Comparison of ENCODE assay signal across 8 cellular contexts in the genomic region with DNA sequence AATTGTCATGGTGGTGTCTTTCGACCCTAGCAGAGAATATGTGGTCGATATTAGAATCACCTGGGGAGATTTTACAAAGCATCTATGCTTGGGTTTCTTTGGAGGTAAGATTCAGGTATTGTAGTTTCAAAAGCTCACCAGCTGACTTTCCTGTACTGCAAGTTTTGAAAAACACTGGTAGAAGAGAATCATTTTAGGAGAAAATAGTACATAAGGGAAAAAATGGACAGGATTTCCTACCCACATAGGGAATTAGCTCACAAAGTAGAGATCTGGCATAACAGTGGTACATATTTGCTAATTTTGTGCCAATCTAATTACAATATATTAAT. TPM values are rescaled to one million over a fixed set of nuclear protein-coding genes. Genes with fewer than 3 reads are reported as not detected.
DNase-seq lines count a peak whose midpoint lies in the region; ATAC-seq, FAIRE-seq and TF ChIP-seq lines count a peak whose summit lies in the region.

No MANE protein-coding gene starts in this region.

- H3K27me3 Mint-ChIP-seq in WTC11 (ENCODE audit: low read depth) (peaks cover 4% of the 10 kb centered on the region), glutamatergic neuron (ENCODE audit: unreplicated experiment) (peaks cover 27% of the 10 kb centered on the region)

- H3K9me3 Mint-ChIP-seq in WTC11 (no peaks in the 10 kb centered on the region), glutamatergic neuron (ENCODE audit: unreplicated experiment) (peaks cover 35% of the 10 kb centered on the region)

- H3K4me1 Mint-ChIP-seq in WTC11 (peaks cover 9% of the 10 kb centered on the region; the same call in 1 of the 2 replicates), glutamatergic neuron (ENCODE audit: low read depth, unreplicated experiment) (peaks cover 5% of the 10 kb centered on the region)

- TF ChIP-seq CTCF in heart left ventricle (IDR thresholded peaks at IDR 0.05) (no peak), WTC11 (IDR thresholded peaks at IDR 0.05) (no peak), glutamatergic neuron (IDR thresholded peaks at IDR 0.05; ENCODE audit: partially characterized antibody, unreplicated experiment) (no peak), tibial nerve (IDR thresholded peaks at IDR 0.05) (no peak)

- H3K4me3 ChIP-seq in heart left ventricle (peak overlapping the region in 9 of 12 donors; percentile 20 to 68 (median 58)), tibial nerve (peak overlapping the region in 2 of 4 donors; percentile 52 to 60)

- DNase-seq in heart left ventricle: no peak
- no peak for DNase-seq in left cardiac atrium
- no peak for DNase-seq in WTC11 (ENCODE audit: low spot score)
- DNase-seq in glutamatergic neuron: no peak
- no peak for DNase-seq in tibial nerve (ENCODE audit: low spot score in 2 of 2)
- no peak for DNase-seq in urothelium cell line (ENCODE audit: low spot score)
- no peak for DNase-seq in mesenteric fat pad (ENCODE audit: low spot score)

- H3K36me3 Mint-ChIP-seq in WTC11: peaks cover 3% of the 10 kb centered on the region; the same call in 1 of the 2 replicates
- H3K36me3 Mint-ChIP-seq in glutamatergic neuron (ENCODE audit: unreplicated experiment): peaks cover 5% of the 10 kb centered on the region

- ATAC-seq in heart left ventricle (no peak), left cardiac atrium (no peak), WTC11 (no peak), GM18858 (IDR thresholded peaks at IDR 0.05; ENCODE audit: unreplicated experiment) (no peak)

- 5 to 18% (median 15%) methylated on average over 2 of the region's 2 CpGs for WGBS in heart left ventricle, 4 donors
- 12 to 23% methylated on average over 2 of the region's 2 CpGs for WGBS in tibial nerve, 2 donors

- H3K27ac Mint-ChIP-seq in WTC11 (no peak overlapping the region), glutamatergic neuron (ENCODE audit: unreplicated experiment) (peak overlapping the region; percentile 92)

- no peak for TF ChIP-seq EP300 in tibial nerve (IDR thresholded peaks at IDR 0.05)

- FAIRE-seq in urothelium cell line (lab: Jason Lieb, UNC): no peak

- CTCF ChIA-PET in WTC11 (lab: Charles Lee): interaction anchor here (0.8 to 3.4 kb wide), 7 partner anchors 13 to 250 kb away, joined by 3 to 21 read pairs (median 4); partner anchors contain the start of gene HMGN4

- no peaks in the 10 kb centered on the region for H3K27me3 ChIP-seq in heart left ventricle
- no peaks in the 10 kb centered on the region for H3K27me3 ChIP-seq in tibial nerve

- POLR2A ChIA-PET in WTC11 (lab: Charles Lee): no interaction called here

- no peaks in the 10 kb centered on the region for H3K36me3 ChIP-seq in heart left ventricle
- H3K36me3 ChIP-seq in tibial nerve: no peaks in the 10 kb centered on the region

- H3K4me3 Mint-ChIP-seq in WTC11 (peak overlapping the region; percentile 97), glutamatergic neuron (ENCODE audit: unreplicated experiment) (peak overlapping the region; percentile 99)

- H3K9me3 ChIP-seq in heart left ventricle (no peaks in the 10 kb centered on the region), tibial nerve (no peaks in the 10 kb centered on the region)

- H3K27ac ChIP-seq in heart left ventricle: peak overlapping the region in 1 of 12 donors; percentile 69
- peak overlapping the region in 3 of 4 donors; percentile 68 to 78 (median 70) for H3K27ac ChIP-seq in tibial nerve

- peaks cover 0 to 22% (median 2%) of the 10 kb centered on the region in 12 donors for H3K4me1 ChIP-seq in heart left ventricle
- H3K4me1 ChIP-seq in tibial nerve: peaks cover 0 to 12% (median 5%) of the 10 kb centered on the region in 4 donors

- TF ChIP-seq POLR2A in heart left ventricle (IDR thresholded peaks at IDR 0.05) (no peak), tibial nerve (IDR thresholded peaks at IDR 0.05) (no peak)

- intact Hi-C loops in heart left ventricle (cut with DNase I) (loop anchor here in 3 of 10 donors (2.0 to 10.0 kb wide), 4 partner anchors 15 to 225 kb away; no protein-coding TSS in a partner anchor), left cardiac atrium (cut with DNase I) (loop anchor here in 1 of 2 donors (2.0 kb wide), 1 partner anchor 15 kb away; no protein-coding TSS in a partner anchor)

TF ChIP-seq in WTC11, 78 proteins besides CTCF, POLR2A, EP300 and RAD21 (continues in another document):
- TF ChIP-seq PRRX2 (CRISPR knock-in tag; IDR thresholded peaks at IDR 0.05): no peak
- TF ChIP-seq, protein P1, sequence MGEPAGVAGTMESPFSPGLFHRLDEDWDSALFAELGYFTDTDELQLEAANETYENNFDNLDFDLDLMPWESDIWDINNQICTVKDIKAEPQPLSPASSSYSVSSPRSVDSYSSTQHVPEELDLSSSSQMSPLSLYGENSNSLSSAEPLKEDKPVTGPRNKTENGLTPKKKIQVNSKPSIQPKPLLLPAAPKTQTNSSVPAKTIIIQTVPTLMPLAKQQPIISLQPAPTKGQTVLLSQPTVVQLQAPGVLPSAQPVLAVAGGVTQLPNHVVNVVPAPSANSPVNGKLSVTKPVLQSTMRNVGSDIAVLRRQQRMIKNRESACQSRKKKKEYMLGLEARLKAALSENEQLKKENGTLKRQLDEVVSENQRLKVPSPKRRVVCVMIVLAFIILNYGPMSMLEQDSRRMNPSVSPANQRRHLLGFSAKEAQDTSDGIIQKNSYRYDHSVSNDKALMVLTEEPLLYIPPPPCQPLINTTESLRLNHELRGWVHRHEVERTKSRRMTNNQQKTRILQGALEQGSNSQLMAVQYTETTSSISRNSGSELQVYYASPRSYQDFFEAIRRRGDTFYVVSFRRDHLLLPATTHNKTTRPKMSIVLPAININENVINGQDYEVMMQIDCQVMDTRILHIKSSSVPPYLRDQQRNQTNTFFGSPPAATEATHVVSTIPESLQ (CRISPR knock-in tag; IDR thresholded peaks at IDR 0.05): no peak
- TF ChIP-seq FOXJ3 (CRISPR knock-in tag; IDR thresholded peaks at IDR 0.05; ENCODE audit: borderline replicate concordance): no peak
- TF ChIP-seq PREB (CRISPR knock-in tag; IDR thresholded peaks at IDR 0.05; ENCODE audit: borderline replicate concordance): no peak
- no peak for TF ChIP-seq ZNF512 (CRISPR knock-in tag; IDR thresholded peaks at IDR 0.05; ENCODE audit: borderline replicate concordance)
- no peak for TF ChIP-seq TP53 (CRISPR knock-in tag; IDR thresholded peaks at IDR 0.05)
- TF ChIP-seq HMGA2 (CRISPR knock-in tag; IDR thresholded peaks at IDR 0.05): no peak
- TF ChIP-seq, protein P2, sequence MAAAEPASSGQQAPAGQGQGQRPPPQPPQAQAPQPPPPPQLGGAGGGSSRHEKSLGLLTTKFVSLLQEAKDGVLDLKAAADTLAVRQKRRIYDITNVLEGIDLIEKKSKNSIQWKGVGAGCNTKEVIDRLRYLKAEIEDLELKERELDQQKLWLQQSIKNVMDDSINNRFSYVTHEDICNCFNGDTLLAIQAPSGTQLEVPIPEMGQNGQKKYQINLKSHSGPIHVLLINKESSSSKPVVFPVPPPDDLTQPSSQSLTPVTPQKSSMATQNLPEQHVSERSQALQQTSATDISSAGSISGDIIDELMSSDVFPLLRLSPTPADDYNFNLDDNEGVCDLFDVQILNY (CRISPR knock-in tag; IDR thresholded peaks at IDR 0.05): no peak
- TF ChIP-seq, protein P3, sequence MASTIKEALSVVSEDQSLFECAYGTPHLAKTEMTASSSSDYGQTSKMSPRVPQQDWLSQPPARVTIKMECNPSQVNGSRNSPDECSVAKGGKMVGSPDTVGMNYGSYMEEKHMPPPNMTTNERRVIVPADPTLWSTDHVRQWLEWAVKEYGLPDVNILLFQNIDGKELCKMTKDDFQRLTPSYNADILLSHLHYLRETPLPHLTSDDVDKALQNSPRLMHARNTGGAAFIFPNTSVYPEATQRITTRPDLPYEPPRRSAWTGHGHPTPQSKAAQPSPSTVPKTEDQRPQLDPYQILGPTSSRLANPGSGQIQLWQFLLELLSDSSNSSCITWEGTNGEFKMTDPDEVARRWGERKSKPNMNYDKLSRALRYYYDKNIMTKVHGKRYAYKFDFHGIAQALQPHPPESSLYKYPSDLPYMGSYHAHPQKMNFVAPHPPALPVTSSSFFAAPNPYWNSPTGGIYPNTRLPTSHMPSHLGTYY (CRISPR knock-in tag; IDR thresholded peaks at IDR 0.05): no peak
- no peak for TF ChIP-seq CBFB (CRISPR knock-in tag; IDR thresholded peaks at IDR 0.05; ENCODE audit: low read depth)

RNA-seq across cellular contexts. Expression of gene ABT1, which starts 27.4 kb away (rescaled TPM):
- total RNA-seq in heart left ventricle: 10 to 100 TPM in 2 of 9 donors, 1 to 10 TPM in 7; 7.2 to 10.8 (median 8.2) TPM
- polyA plus RNA-seq in heart left ventricle: 10 to 100 TPM in 1 of 2 donors, 1 to 10 TPM in 1; 7.1 to 12.0 TPM
- 10 to 100 TPM in 1 of 2 donors, 1 to 10 TPM in 1; 8.2 to 10.7 TPM for total RNA-seq in left cardiac atrium
- total RNA-seq in WTC11 (2021): 21.0 to 22.1 TPM (median 21.6 TPM) in 3 replicates
- total RNA-seq in glutamatergic neuron (ENCODE audit: unreplicated experiment): 15.9 TPM
- 10 to 100 TPM in 3 of 4 donors, 1 to 10 TPM in 1; 8.3 to 13.2 (median 10.6) TPM for total RNA-seq in tibial nerve
- total RNA-seq in mesenteric fat pad: 12.0 TPM

RNA-seq across cellular contexts. Expression of gene HMGN4, which starts 31.2 kb away (rescaled TPM):
- total RNA-seq in heart left ventricle (10 to 100 TPM; 22.4 to 34.7 (median 32.1) TPM), left cardiac atrium (10 to 100 TPM; 29.4 to 38.6 TPM), WTC11 (2021) (57.1 to 67.4 TPM (median 57.6 TPM) in 3 replicates), glutamatergic neuron (ENCODE audit: unreplicated experiment) (56.9 TPM), tibial nerve (10 to 100 TPM; 46.5 to 67.8 (median 56.2) TPM), mesenteric fat pad (52.6 TPM)
- polyA plus RNA-seq in heart left ventricle: 10 to 100 TPM in 1 of 2 donors, 1 to 10 TPM in 1; 5.8 to 52.8 TPM
